Comparison of ENCODE assay signal across 11 cellular contexts in genomic region chr2:217978536-217979150, GRCh38. TPM values are rescaled to one million over a fixed set of nuclear protein-coding genes. Genes with fewer than 3 reads are reported as not detected.
DNase-seq lines count a peak whose midpoint lies in the region; ATAC-seq, FAIRE-seq and TF ChIP-seq lines count a peak whose summit lies in the region.
"Had no signal": no experiment of that assay in that cellular context is flagged by ENCODE, and none has a peak within 500 bp of the region (broad histone marks: within the 10 kb centered on the region; RNA-seq: fewer than 3 reads in every experiment).

No MANE protein-coding gene starts in this region.

- H3K36me3 ChIP-seq in Caco-2 (ENCODE audit: control insufficient read depth, insufficient read depth, low read length) (no peaks in the 10 kb centered on the region), astrocyte (ENCODE audit: insufficient read depth, low read length) (no peaks in the 10 kb centered on the region), right atrium auricular region (no peaks in the 10 kb centered on the region)

- intact Hi-C loops in Caco-2 (cut with micrococcal nuclease; ENCODE audit: unreplicated experiment) = no loop called here

- TF ChIP-seq CTCF in Caco-2 (IDR thresholded peaks at IDR 0.05; ENCODE audit: insufficient read depth in 1 of 2, low read depth in 1 of 2, low read length in 1 of 2, severe bottlenecking in 1 of 2, unreplicated experiment in 1 of 2) (no peak), astrocyte (IDR thresholded peaks at IDR 0.05; ENCODE audit: insufficient read depth, low read depth, low read length) (no peak), right atrium auricular region (IDR thresholded peaks at IDR 0.05) (no peak), omental fat pad (IDR thresholded peaks at IDR 0.05) (no peak), GM10266 (IDR thresholded peaks at IDR 0.05; ENCODE audit: control insufficient read depth, insufficient read depth, low read depth, missing control alignments) (no peak)

- H3K36me3 Mint-ChIP-seq in Caco-2 (ENCODE audit: insufficient read depth, unreplicated experiment) = no peaks in the 10 kb centered on the region
- H3K36me3 Mint-ChIP-seq in astrocyte (ENCODE audit: low read depth, unreplicated experiment) = peaks cover 12% of the 10 kb centered on the region

- no TSS peak for BruUV-seq in Caco-2 (replicated peaks; lab: Mats Ljungman, UMichigan)

- peak overlapping the region; percentile 86 for H3K4me2 ChIP-seq in astrocyte (ENCODE audit: low read length)

- H3K9ac ChIP-seq in astrocyte (ENCODE audit: low read length) = peak overlapping the region; percentile 64

- H3K27ac ChIP-seq in astrocyte (ENCODE audit: low read depth, low read length) = peak overlapping the region; percentile 20
- peak overlapping the region; percentile 82 to 93 for H3K27ac ChIP-seq in right atrium auricular region

- no peaks in the 10 kb centered on the region for H3K9me3 ChIP-seq in Caco-2
- no peaks in the 10 kb centered on the region for H3K9me3 ChIP-seq in astrocyte (ENCODE audit: insufficient read depth, low read depth, low read length)
- H3K9me3 ChIP-seq in right atrium auricular region = no peaks in the 10 kb centered on the region

- peak overlapping the region; percentile 18 for H3K27ac Mint-ChIP-seq in Caco-2 (ENCODE audit: unreplicated experiment)
- H3K27ac Mint-ChIP-seq in astrocyte (ENCODE audit: unreplicated experiment) = peak overlapping the region; percentile 91

- POLR2A ChIA-PET in Caco-2 (lab: Charles Lee) = no interaction called here

- H4K20me1 ChIP-seq in astrocyte (ENCODE audit: insufficient read depth, low read length) = peaks cover 53% of the 10 kb centered on the region

- H3K79me2 ChIP-seq in astrocyte (ENCODE audit: insufficient read depth, low read length) = peaks cover 32% of the 10 kb centered on the region

- H3K4me1 Mint-ChIP-seq in Caco-2 (ENCODE audit: low read depth, unreplicated experiment) (peaks cover 8% of the 10 kb centered on the region), astrocyte (ENCODE audit: low read depth, unreplicated experiment) (peaks cover 10% of the 10 kb centered on the region)

- FAIRE-seq in astrocyte (lab: Jason Lieb, UNC) = no peak
- FAIRE-seq: GM12891 had no signal

- ATAC-seq in omental fat pad (ENCODE audit: low FRiP score) = peak; percentile 34

- peak overlapping the region; percentile 64 for H2AFZ ChIP-seq in astrocyte (ENCODE audit: low read depth, low read length)

- H3K9me3 Mint-ChIP-seq in Caco-2 (ENCODE audit: unreplicated experiment) = no peaks in the 10 kb centered on the region
- H3K9me3 Mint-ChIP-seq in astrocyte (ENCODE audit: unreplicated experiment) = peaks cover 4% of the 10 kb centered on the region

- DNase-seq in Caco-2 (peak in 1 of 2 experiments; percentile 20), astrocyte (ENCODE audit: low read depth) (no peak), right atrium auricular region (ENCODE audit: low spot score) (no peak), omental fat pad (ENCODE audit: low spot score) (no peak), NCI-H2107 treated with DMSO at 0.1 percent for 48 hours (lab: John Stamatoyannopoulos, UW; ENCODE audit: unreplicated experiment) (no peak), GM19240 (ENCODE audit: insufficient read length, low spot score) (no peak), GM10266 (ENCODE audit: extremely low spot score) (no peak)
- DNase-seq in activated CD8-positive, alpha-beta memory T cell treated with anti-CD3 and anti-CD28 coated beads, Interleukin-2, amount 50 U/mL, for 48 hours = no peak
- DNase-seq: activated CD4-positive, alpha-beta T cell treated with anti-CD3 and anti-CD28 coated beads, Interleukin-2, amount 50 U/mL, for 48 hours; NCI-H524 had no signal

- H3K4me3 ChIP-seq in Caco-2 (ENCODE audit: low read depth, low read length) = peak overlapping the region; percentile 40
- peak overlapping the region; percentile 54 for H3K4me3 ChIP-seq in astrocyte (ENCODE audit: insufficient read depth, low read depth, low read length)
- H3K4me3 ChIP-seq in right atrium auricular region = peak overlapping the region; percentile 52 to 63

- no peak overlapping the region for H3K4me3 Mint-ChIP-seq in Caco-2 (ENCODE audit: unreplicated experiment)
- H3K4me3 Mint-ChIP-seq in astrocyte (ENCODE audit: unreplicated experiment) = peak overlapping the region; percentile 86

- H3K4me1 ChIP-seq in Caco-2 (peaks cover 9% of the 10 kb centered on the region; the same call in 1 of the 2 replicates), astrocyte (ENCODE audit: insufficient read depth, low read length) (peaks cover 15% of the 10 kb centered on the region), right atrium auricular region (peaks cover 0 to 85% of the 10 kb centered on the region in 2 donors)

- CTCF ChIA-PET in Caco-2 (lab: Charles Lee) = interaction anchor here (0.7 kb wide), 1 partner anchor 25 kb away, joined by 3 read pairs; no protein-coding TSS in a partner anchor

- H3K27me3 ChIP-seq in Caco-2 (replicated peaks; ENCODE audit: control insufficient read depth, insufficient read depth, low read length) = no peaks in the 10 kb centered on the region
- no peaks in the 10 kb centered on the region for H3K27me3 ChIP-seq in astrocyte (ENCODE audit: insufficient read depth, low read length)
- H3K27me3 ChIP-seq in right atrium auricular region = no peaks in the 10 kb centered on the region

- H3K27me3 Mint-ChIP-seq in Caco-2 (ENCODE audit: insufficient read depth, unreplicated experiment) = peaks cover 5% of the 10 kb centered on the region
- no peaks in the 10 kb centered on the region for H3K27me3 Mint-ChIP-seq in astrocyte (ENCODE audit: low read depth, unreplicated experiment)

RNA-seq across cellular contexts. Expression of gene TNS1, which starts 24.2 kb away (rescaled TPM):
- total RNA-seq in Caco-2 (2022) (16.1 and 16.9 TPM in 2 replicates), astrocyte (219 and 264 TPM in 2 replicates), right atrium auricular region (100 to 1,000 TPM; 393 to 720 TPM), omental fat pad (100 to 1,000 TPM; 135 to 453 (median 361) TPM)
